ENCODE assay signal across 8 cellular contexts in the genomic region with DNA sequence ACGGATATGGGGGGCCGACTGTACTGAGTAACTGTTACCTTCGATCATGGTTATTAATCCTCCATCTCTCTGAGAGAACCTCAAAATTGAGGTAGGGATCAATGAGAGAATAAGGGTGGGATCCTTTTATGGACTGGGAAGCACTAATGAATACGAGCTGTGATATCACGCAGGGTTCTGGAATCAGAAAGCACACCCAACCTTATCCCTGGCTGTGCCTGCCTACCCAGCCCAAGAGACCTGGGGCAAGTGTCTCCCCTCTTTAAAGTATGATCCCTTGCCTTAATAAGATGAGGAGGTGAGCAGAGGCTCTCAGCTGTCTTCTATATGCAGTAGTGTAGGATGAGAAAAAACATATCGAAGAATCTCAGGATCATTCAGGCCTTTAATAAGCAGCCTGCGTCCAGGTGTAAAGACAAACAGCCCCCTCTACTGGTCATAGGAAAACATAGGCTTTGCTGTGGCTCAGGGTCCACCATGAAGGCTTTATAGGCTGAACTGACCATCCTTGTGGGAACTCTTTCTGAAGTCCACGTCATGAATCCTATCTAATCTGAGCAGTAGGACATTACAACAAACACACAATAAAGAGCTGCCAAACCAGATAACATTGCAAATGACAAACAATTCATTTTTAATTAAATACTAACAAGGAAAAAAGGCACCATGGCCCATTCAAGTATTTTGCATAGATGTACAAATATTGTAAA. TPM values are rescaled to one million over a fixed set of nuclear protein-coding genes. Genes with fewer than 3 reads are reported as not detected.
A peak's percentile ranks its signal among the peaks of the same experiment; 100 is the strongest.
DNase-seq lines count a peak whose midpoint lies in the region; FAIRE-seq and TF ChIP-seq lines count a peak whose summit lies in the region.

No MANE protein-coding gene starts in this region.

- TF ChIP-seq EP300 in stomach (IDR thresholded peaks at IDR 0.05) = no peak

- peak; percentile 39 for FAIRE-seq in kidney (lab: Jason Lieb, UNC)

- H3K4me1 ChIP-seq in kidney (ENCODE audit: control insufficient read depth in 1 of 2, insufficient read depth in 1 of 2, low read depth in 1 of 2, low read length in 2 of 2) (no peaks in the 10 kb centered on the region), stomach (peaks cover 0 to 49% (median 25%) of the 10 kb centered on the region in 4 donors)

- H3K27ac ChIP-seq in kidney (ENCODE audit: low read depth in 2 of 2, low read length in 2 of 2) (no peak overlapping the region), stomach (peak overlapping the region in 1 of 5 donors; percentile 75)

- no peaks in the 10 kb centered on the region for H3K27me3 ChIP-seq in stomach

- no peaks in the 10 kb centered on the region for H3K9me3 ChIP-seq in kidney (ENCODE audit: control insufficient read depth in 1 of 2, low read length in 2 of 2)
- H3K9me3 ChIP-seq in stomach = no peaks in the 10 kb centered on the region

- no peak overlapping the region for H3K9ac ChIP-seq in kidney (ENCODE audit: low read length in 2 of 2)

- in situ Hi-C loops in T47D (cut with HindIII; ENCODE audit: low pct_unique_long_range_greater_than_20kb, low sequenced_read_pairs) = no loop called here

- no peak for TF ChIP-seq POLR2A in stomach (IDR thresholded peaks at IDR 0.05)

- intact Hi-C loops in kidney (cut with DNase I) (no loop called here), stomach (cut with DNase I; ENCODE audit: low total_unique reads) (loop anchor here (10.0 kb wide), 1 partner anchor 152 kb away; no protein-coding TSS in a partner anchor)

- H3K36me3 ChIP-seq in kidney (ENCODE audit: control insufficient read depth in 1 of 2, insufficient read depth in 2 of 2, low read length in 2 of 2) (no peaks in the 10 kb centered on the region), stomach (peaks cover 0 to 37% (median 27%) of the 10 kb centered on the region in 4 donors)

- 57 to 64% (median 62%) methylated on average over 8 of the region's 8 CpGs for WGBS in stomach, 5 donors

- no peak overlapping the region for H3K4me3 ChIP-seq in kidney (ENCODE audit: low read length in 2 of 2)
- H3K4me3 ChIP-seq in stomach = no peak overlapping the region

- peak; percentile 82 for TF ChIP-seq CTCF in GM12873 (IDR thresholded peaks at IDR 0.05; ENCODE audit: insufficient read depth, low read depth, low read length, missing control alignments)
- TF ChIP-seq CTCF in kidney (IDR thresholded peaks at IDR 0.05; ENCODE audit: borderline replicate concordance, extremely low read depth, insufficient read depth) = peak; percentile 69
- TF ChIP-seq CTCF in stomach (IDR thresholded peaks at IDR 0.05) = peak in 5 of 7 experiments; percentile 62 to 80 (median 67)

- peak; percentile 78 for DNase-seq in AG08395 (ENCODE audit: low spot score)
- DNase-seq in HuH-7 (ENCODE audit: low spot score) = peak; percentile 77
- DNase-seq in OCI-M1 (lab: John Stamatoyannopoulos, UW) = peak; percentile 73
- DNase-seq in T47D (ENCODE audit: low read depth in 1 of 2, low spot score in 1 of 2) = peak; percentile 81 to 87
- DNase-seq in kidney = no peak
- DNase-seq in stomach = peak; percentile 43
- no peak for DNase-seq in NCI-H128 (lab: John Stamatoyannopoulos, UW; ENCODE audit: unreplicated experiment)

RNA-seq across cellular contexts. Expression of gene NIPAL4, which starts 16.8 kb away (rescaled TPM):
- total RNA-seq in kidney (not detected), stomach (1 to 10 TPM in 3 of 5 donors, under 1 TPM in 1, not detected in 1; 0.58 to 8.3 (median 4.6) TPM)
- polyA plus RNA-seq in kidney (ENCODE audit: insufficient read depth, low read depth, low replicate concordance) (not detected), stomach (1 to 10 TPM in 2 of 3 donors, under 1 TPM in 1; 0.19 to 4.0 (median 1.2) TPM)

Comparison
In these comparisons a context has a peak if more than half of its experiments do, and no peak if none do; other contexts are left out.
1. DNase-seq: peak in AG08395 (single experiment), HuH-7 (single experiment), OCI-M1 (single experiment), T47D (2 of 2) and stomach (single experiment); none in kidney (single experiment) and NCI-H128 (single experiment).
2. Peak in every context shown above with its lines, with median percentiles within 50 percentile points of each other: CTCF ChIP-seq.